Comparison of ENCODE assay signal across 12 cellular contexts in the genomic region with DNA sequence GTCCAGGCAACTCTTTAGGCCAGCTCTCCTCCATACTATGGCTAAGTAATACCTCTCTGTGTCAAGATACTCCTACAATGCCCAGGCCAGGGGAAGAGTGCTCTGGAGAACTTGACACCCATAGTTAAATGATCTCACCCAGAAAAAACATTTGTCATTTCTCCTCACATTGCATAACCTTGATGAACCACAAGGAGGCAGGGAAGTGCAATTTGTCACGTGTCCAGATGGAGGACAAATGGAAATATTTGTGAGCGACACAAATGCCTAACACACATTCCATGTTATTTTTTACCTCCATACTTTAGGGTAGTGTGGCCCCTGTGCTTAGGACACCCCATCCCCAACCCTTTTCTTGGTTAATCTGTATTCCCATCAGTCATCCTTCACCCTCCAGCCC.
DNase-seq lines count a peak whose midpoint lies in the region; ATAC-seq and TF ChIP-seq lines count a peak whose summit lies in the region.
"Had no signal": no experiment of that assay in that cellular context is flagged by ENCODE, and none has a peak within 500 bp of the region (broad histone marks: within the 10 kb centered on the region; RNA-seq: fewer than 3 reads in every experiment).

No MANE protein-coding gene starts in this region.

- no peaks in the 10 kb centered on the region for H3K27me3 ChIP-seq in endodermal cell (ENCODE audit: control insufficient read depth, insufficient read depth, low read length, poor library complexity, severe bottlenecking)
- H3K27me3 ChIP-seq in vagina = no peaks in the 10 kb centered on the region

- H3K4me1 Mint-ChIP-seq in endodermal cell (no peaks in the 10 kb centered on the region), osteocyte (ENCODE audit: unreplicated experiment) (peaks cover 9% of the 10 kb centered on the region)
- H3K4me1 Mint-ChIP-seq in stimulated activated memory B cell treated with anti-CD40 and anti-IgM and Interleukin-4, amounts not matched to agents 10 μg/mL and 1 μg/mL and 100 μg/mL, for 72 hours = no peaks in the 10 kb centered on the region

- no peak overlapping the region for H3K9ac ChIP-seq in endodermal cell (ENCODE audit: extremely low read depth, low read length, poor library complexity, severe bottlenecking)

- H3K9me3 Mint-ChIP-seq in endodermal cell (no peaks in the 10 kb centered on the region), osteocyte (ENCODE audit: unreplicated experiment) (no peaks in the 10 kb centered on the region)
- no peaks in the 10 kb centered on the region for H3K9me3 Mint-ChIP-seq in stimulated activated memory B cell treated with anti-CD40 and anti-IgM and Interleukin-4, amounts not matched to agents 10 μg/mL and 1 μg/mL and 100 μg/mL, for 72 hours

- TF ChIP-seq POLR2A in vagina (IDR thresholded peaks at IDR 0.05) = no peak

- no peak overlapping the region for H3K4me3 Mint-ChIP-seq in endodermal cell
- no peak overlapping the region for H3K4me3 Mint-ChIP-seq in osteocyte (ENCODE audit: unreplicated experiment)
- no peak overlapping the region for H3K4me3 Mint-ChIP-seq in stimulated activated memory B cell treated with anti-CD40 and anti-IgM and Interleukin-4, amounts not matched to agents 10 μg/mL and 1 μg/mL and 100 μg/mL, for 72 hours

- intact Hi-C loops in vagina (cut with DNase I) = no loop called here

- WGBS in endodermal cell (ENCODE audit: insufficient coverage in 1 of 2, insufficient read length in 1 of 2), 2 experiments = 78 to 81% methylated on average over 2 of the region's 2 CpGs

- no peak for ATAC-seq in stimulated activated memory B cell treated with anti-CD40 and anti-IgM and Interleukin-4, amounts not matched to agents 10 μg/mL and 1 μg/mL and 100 μg/mL, for 72 hours
- ATAC-seq: heart right ventricle had no signal

- H3K36me3 Mint-ChIP-seq in endodermal cell (ENCODE audit: low read depth) (no peaks in the 10 kb centered on the region), osteocyte (ENCODE audit: unreplicated experiment) (no peaks in the 10 kb centered on the region)
- H3K36me3 Mint-ChIP-seq in stimulated activated memory B cell treated with anti-CD40 and anti-IgM and Interleukin-4, amounts not matched to agents 10 μg/mL and 1 μg/mL and 100 μg/mL, for 72 hours = no peaks in the 10 kb centered on the region

- H3K27me3 Mint-ChIP-seq in endodermal cell (ENCODE audit: insufficient read depth) (no peaks in the 10 kb centered on the region), osteocyte (ENCODE audit: unreplicated experiment) (peaks cover 9% of the 10 kb centered on the region)
- peaks cover 15% of the 10 kb centered on the region for H3K27me3 Mint-ChIP-seq in stimulated activated memory B cell treated with anti-CD40 and anti-IgM and Interleukin-4, amounts not matched to agents 10 μg/mL and 1 μg/mL and 100 μg/mL, for 72 hours

- H3K9me3 ChIP-seq in endodermal cell (ENCODE audit: control insufficient read depth, low read length) (no peaks in the 10 kb centered on the region), vagina (no peaks in the 10 kb centered on the region)
- H3K9me3 ChIP-seq: heart right ventricle had no signal

- H3K27ac Mint-ChIP-seq in endodermal cell = no peak overlapping the region
- no peak overlapping the region for H3K27ac Mint-ChIP-seq in osteocyte (ENCODE audit: unreplicated experiment)
- H3K27ac Mint-ChIP-seq in stimulated activated memory B cell treated with anti-CD40 and anti-IgM and Interleukin-4, amounts not matched to agents 10 μg/mL and 1 μg/mL and 100 μg/mL, for 72 hours = no peak overlapping the region

- H3K36me3 ChIP-seq in endodermal cell (ENCODE audit: control insufficient read depth, insufficient read depth, low read length) (no peaks in the 10 kb centered on the region), vagina (no peaks in the 10 kb centered on the region)
- H3K36me3 ChIP-seq: heart right ventricle had no signal

- H3K4me1 ChIP-seq in endodermal cell (ENCODE audit: control insufficient read depth, insufficient read depth, low read length) (no peaks in the 10 kb centered on the region), vagina (no peaks in the 10 kb centered on the region)

- DNase-seq in DMS 273 (lab: John Stamatoyannopoulos, UW; ENCODE audit: unreplicated experiment) (peak; percentile 25), DMS 273 treated with DMSO at 0.1 percent for 48 hours (lab: John Stamatoyannopoulos, UW) (no peak), NAMALWA (ENCODE audit: low spot score) (peak; percentile 42), endodermal cell (peak; percentile 51), osteocyte (ENCODE audit: extremely low spot score, unreplicated experiment) (no peak), vagina (ENCODE audit: extremely low spot score in 2 of 2) (no peak)
- no peak for DNase-seq in activated effector memory CD4-positive, alpha-beta T cell treated with anti-CD3 and anti-CD28 coated beads, Interleukin-2, amount 50 U/mL, for 16 hours
- DNase-seq: activated CD4-positive, alpha-beta T cell treated with anti-CD3 and anti-CD28 coated beads for 4 hours; GOT3; heart right ventricle; nucleus accumbens had no signal

- H3K4me3 ChIP-seq in endodermal cell (ENCODE audit: low read length) (no peak overlapping the region), vagina (no peak overlapping the region)
- H3K4me3 ChIP-seq: heart right ventricle had no signal

- H3K27ac ChIP-seq in endodermal cell (ENCODE audit: low read depth, low read length) (no peak overlapping the region), vagina (no peak overlapping the region)
- H3K27ac ChIP-seq: heart right ventricle had no signal

- TF ChIP-seq CTCF in endodermal cell (conservative IDR thresholded peaks at IDR 0.05) (peak; percentile 69), osteocyte (IDR thresholded peaks at IDR 0.05) (peak; percentile 14), vagina (IDR thresholded peaks at IDR 0.05) (no peak)

Comparison
In these comparisons a context has a peak if more than half of its experiments do, and no peak if none do; other contexts are left out.
1. DNase-seq: peak in DMS 273 (single experiment), NAMALWA (single experiment) and endodermal cell (single experiment); none in DMS 273 treated with DMSO at 0.1 percent for 48 hours (single experiment), osteocyte (single experiment), activated effector memory CD4-positive, alpha-beta T cell treated with anti-CD3 and anti-CD28 coated beads, Interleukin-2, amount 50 U/mL, for 16 hours (single experiment) and vagina (0 of 2).
2. CTCF ChIP-seq: peak in endodermal cell (single experiment) and osteocyte (single experiment); none in vagina (0 of 3).